Comparison of ENCODE assay signal across 12 cellular contexts in the genomic region with DNA sequence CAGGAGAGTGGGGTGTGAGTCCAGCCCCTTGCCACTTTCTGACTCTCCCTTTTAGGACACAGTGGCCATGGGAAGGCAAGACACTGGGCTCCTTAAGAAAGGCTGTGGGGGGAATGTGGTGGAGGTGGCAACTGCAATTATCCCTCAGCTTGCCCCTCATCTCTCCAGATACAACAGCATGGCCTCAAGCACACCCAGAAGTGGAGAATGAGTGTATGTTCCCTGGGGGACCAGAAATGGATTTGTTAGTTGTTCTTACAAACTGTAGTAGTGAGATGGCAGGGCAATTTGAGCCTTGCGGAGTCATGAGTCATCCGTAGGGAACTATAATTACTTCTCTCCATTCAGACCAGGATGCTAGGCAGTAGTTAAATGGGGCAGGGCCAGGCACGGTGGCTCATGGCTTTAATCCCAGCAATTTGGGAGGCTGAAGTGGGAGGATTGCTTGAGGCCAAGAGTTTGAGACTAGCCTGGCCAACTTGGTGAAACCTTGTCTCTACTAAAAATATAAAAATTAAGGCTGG. TPM values are rescaled to one million over a fixed set of nuclear protein-coding genes. Genes with fewer than 3 reads are reported as not detected.
A peak's percentile ranks its signal among the peaks of the same experiment; 100 is the strongest.
DNase-seq lines count a peak whose midpoint lies in the region; ATAC-seq and TF ChIP-seq lines count a peak whose summit lies in the region.
"Had no signal": no experiment of that assay in that cellular context is flagged by ENCODE, and none has a peak within 500 bp of the region (broad histone marks: within the 10 kb centered on the region; RNA-seq: fewer than 3 reads in every experiment).

No MANE protein-coding gene starts in this region.

- H3K4me3 Mint-ChIP-seq in endodermal cell: no peak overlapping the region
- H3K4me3 Mint-ChIP-seq: central memory CD8-positive, alpha-beta T cell had no signal

- no peak for TF ChIP-seq RAD21 in HCT116 (IDR thresholded peaks at IDR 0.05; ENCODE audit: low read depth)

- H3K4me3 ChIP-seq in HCT116 (replicated peaks in 1 of 2; ENCODE audit: low read depth in 1 of 2, low read length in 2 of 2): peak overlapping the region in 1 of 2 experiments; percentile 37; a peak in 2 of 4 replicates
- H3K4me3 ChIP-seq in endodermal cell (ENCODE audit: low read length): no peak overlapping the region

- H3K27me3 ChIP-seq in HCT116 (ENCODE audit: insufficient read depth, low read length): no peaks in the 10 kb centered on the region
- no peaks in the 10 kb centered on the region for H3K27me3 ChIP-seq in endodermal cell (ENCODE audit: control insufficient read depth, insufficient read depth, low read length, poor library complexity, severe bottlenecking)

- H3K27me3 Mint-ChIP-seq in endodermal cell (ENCODE audit: insufficient read depth): no peaks in the 10 kb centered on the region
- H3K27me3 Mint-ChIP-seq: central memory CD8-positive, alpha-beta T cell had no signal

- DNase-seq in AG08395 (ENCODE audit: low spot score) (peak; percentile 90), HCT116 (ENCODE audit: low read depth, low spot score) (peak; percentile 64), RKO (ENCODE audit: low spot score) (peak; percentile 75), fibroblast of the conjunctiva (ENCODE audit: low read depth) (peak; percentile 76), endodermal cell (no peak), NCI-H1694 treated with DMSO at 0.1 percent for 48 hours (lab: John Stamatoyannopoulos, UW) (no peak), NOMO-1 treated with dmso at 0.1 percent for 144 hours (lab: John Stamatoyannopoulos, UW; ENCODE audit: unreplicated experiment) (no peak)
- DNase-seq: stimulated activated CD4-positive, alpha-beta T cell treated with anti-CD3 and anti-CD28 coated beads, Interleukin-4, amount 100 ng/mL, for 1 hour; WERI-Rb-1 had no signal

- CTCF ChIA-PET in HCT116 (lab: Charles Lee): interaction anchor here (0.7 kb wide), 1 partner anchor 28 kb away, joined by 3 read pairs; no protein-coding TSS in a partner anchor

- RAD21 ChIA-PET in HCT116 (lab: Charles Lee; ENCODE audit: low non-redundant PET in 1 of 2, low total read pairs in 2 of 2, uncharacterized antibody in 2 of 2, unreplicated experiment in 2 of 2): no interaction called here

- peaks cover 34% of the 10 kb centered on the region for H3K4me1 Mint-ChIP-seq in endodermal cell
- H3K4me1 Mint-ChIP-seq: central memory CD8-positive, alpha-beta T cell had no signal

- no peaks in the 10 kb centered on the region for H3K9me2 ChIP-seq in HCT116 (ENCODE audit: insufficient read depth)

- no peak overlapping the region for H3K27ac Mint-ChIP-seq in endodermal cell

- TF ChIP-seq CTCF in HCT116 (IDR thresholded peaks at IDR 0.05 in 2 of 3, conservative IDR thresholded peaks at IDR 0.05 in 1 of 3; ENCODE audit: borderline replicate concordance in 1 of 3, insufficient read depth in 1 of 3, low read depth in 2 of 3, low read length in 2 of 3) (no peak), endodermal cell (conservative IDR thresholded peaks at IDR 0.05) (no peak)

- POLR2A ChIA-PET in HCT116 (lab: Charles Lee): no interaction called here

- intact Hi-C loops in HCT116 (cut with micrococcal nuclease): no loop called here

- TF ChIP-seq POLR2A in HCT116 (IDR thresholded peaks at IDR 0.05; ENCODE audit: borderline replicate concordance, extremely low read depth, insufficient read depth, insufficient read length): no peak

- H3K79me2 ChIP-seq in HCT116 (ENCODE audit: insufficient read depth, low read length): no peaks in the 10 kb centered on the region

- 0 out of 2 replicates have a peak overlapping the region, but pooled peaks have one; percentile 16 for H3K9ac ChIP-seq in HCT116 (ENCODE audit: low read length)
- H3K9ac ChIP-seq in endodermal cell (ENCODE audit: extremely low read depth, low read length, poor library complexity, severe bottlenecking): no peak overlapping the region

- H3K4me2 ChIP-seq in HCT116 (ENCODE audit: low read length): peak overlapping the region; percentile 80

- H3K9me3 Mint-ChIP-seq in endodermal cell: no peaks in the 10 kb centered on the region
- H3K9me3 Mint-ChIP-seq: central memory CD8-positive, alpha-beta T cell had no signal

- peak overlapping the region; percentile 23; the same call in 1 of the 2 replicates for H3K27ac ChIP-seq in HCT116 (ENCODE audit: low read depth, low read length)
- no peak overlapping the region for H3K27ac ChIP-seq in endodermal cell (ENCODE audit: low read depth, low read length)
- H3K27ac ChIP-seq: WERI-Rb-1 had no signal

- H3K9me3 ChIP-seq in HCT116 (ENCODE audit: control insufficient read depth in 1 of 2, insufficient read depth in 1 of 2, low read depth in 1 of 2, low read length in 2 of 2): no peaks in the 10 kb centered on the region
- H3K9me3 ChIP-seq in endodermal cell (ENCODE audit: control insufficient read depth, low read length): no peaks in the 10 kb centered on the region

- H4K20me1 ChIP-seq in HCT116 (ENCODE audit: insufficient read depth): no peaks in the 10 kb centered on the region

- no peaks in the 10 kb centered on the region for H3K36me3 Mint-ChIP-seq in endodermal cell (ENCODE audit: low read depth)

- peaks cover 36 to 55% of the 10 kb centered on the region in 2 experiments for H3K4me1 ChIP-seq in HCT116 (ENCODE audit: control insufficient read depth in 1 of 2, insufficient read depth in 2 of 2, low read length in 2 of 2)
- peaks cover 8% of the 10 kb centered on the region for H3K4me1 ChIP-seq in endodermal cell (ENCODE audit: control insufficient read depth, insufficient read depth, low read length)

- WGBS in endodermal cell (ENCODE audit: insufficient coverage in 1 of 2, insufficient read length in 1 of 2), 2 experiments: 91% methylated on average over 3 of the region's 3 CpGs; no CpG with 5 or more reads in 1 of the 2 experiments

- BruUV-seq in HCT116 (replicated peaks; lab: Mats Ljungman, UMichigan): no TSS peak

- H3K36me3 ChIP-seq in HCT116 (ENCODE audit: control insufficient read depth in 1 of 2, insufficient read depth in 2 of 2, low read length in 2 of 2): no peaks in the 10 kb centered on the region
- H3K36me3 ChIP-seq in endodermal cell (ENCODE audit: control insufficient read depth, insufficient read depth, low read length): no peaks in the 10 kb centered on the region
- H3K36me3 ChIP-seq: WERI-Rb-1 had no signal

- peak overlapping the region; percentile 68 for H2AFZ ChIP-seq in HCT116 (ENCODE audit: low read depth, low read length, poor library complexity, severe bottlenecking)

- ATAC-seq in HCT116 (peak; percentile 90), HG02571 (IDR thresholded peaks at IDR 0.05; ENCODE audit: unreplicated experiment) (no peak)
- ATAC-seq: left lobe of liver had no signal

TF ChIP-seq in HCT116, 20 proteins besides CTCF, POLR2A, EP300 and RAD21:
- TF ChIP-seq YY1 (IDR thresholded peaks at IDR 0.05; ENCODE audit: extremely low read depth, insufficient replicate concordance, low read depth, low read length): no peak
- peak; percentile 52; the same call in 1 of the 2 replicates for TF ChIP-seq SP1 (IDR thresholded peaks at IDR 0.05; ENCODE audit: low read depth)
- TF ChIP-seq JUND (IDR thresholded peaks at IDR 0.05): peak; percentile 76
- TF ChIP-seq FOSL1 (IDR thresholded peaks at IDR 0.05; ENCODE audit: low read depth): peak; percentile 79
- TF ChIP-seq CEBPB (IDR thresholded peaks at IDR 0.05; ENCODE audit: low read depth): no peak
- peak; percentile 76; the same call in 1 of the 2 replicates for TF ChIP-seq CBX3 (IDR thresholded peaks at IDR 0.05; ENCODE audit: low read depth)
- no peak for TF ChIP-seq ZNF274 (IDR thresholded peaks at IDR 0.05; ENCODE audit: low read depth, low read length)
- TF ChIP-seq, protein P1, sequence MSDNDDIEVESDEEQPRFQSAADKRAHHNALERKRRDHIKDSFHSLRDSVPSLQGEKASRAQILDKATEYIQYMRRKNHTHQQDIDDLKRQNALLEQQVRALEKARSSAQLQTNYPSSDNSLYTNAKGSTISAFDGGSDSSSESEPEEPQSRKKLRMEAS (IDR thresholded peaks at IDR 0.05): peak; percentile 51; the same call in 1 of the 2 replicates
TF ChIP-seq in HCT116: peak in this region for 5.

RNA-seq across cellular contexts. Expression of a gene that starts 25.6 kb away (rescaled TPM):
- total RNA-seq in HCT116 (2021; ENCODE audit: unreplicated experiment) (0.32 TPM), endodermal cell (under 1 TPM in 1 of 2 donors, not detected in 1; 0.37 TPM)
- polyA plus RNA-seq in HCT116 (2012): 0.09 TPM in 1 of 2 replicates, not detected in the other
- polyA plus RNA-seq in endodermal cell (2013, experiment 1 of 2): not detected
- not detected for polyA plus RNA-seq in endodermal cell (2013, experiment 2 of 2)
- total RNA-seq: left lobe of liver had no signal

RNA-seq across cellular contexts. Expression of a gene that starts 41.1 kb away (rescaled TPM):
- 11.3 TPM for total RNA-seq in HCT116 (2021; ENCODE audit: unreplicated experiment)
- 12.1 and 13.5 TPM in 2 replicates for polyA plus RNA-seq in HCT116 (2012)
- 1 to 10 TPM; 5.9 to 8.1 TPM for total RNA-seq in endodermal cell
- 6.7 TPM for polyA plus RNA-seq in endodermal cell (2013, experiment 1 of 2)
- 7.5 TPM for polyA plus RNA-seq in endodermal cell (2013, experiment 2 of 2)

RNA-seq across cellular contexts. Expression of a gene that starts 59.9 kb away (rescaled TPM):
- total RNA-seq in HCT116 (2021; ENCODE audit: unreplicated experiment): 1.2 TPM
- polyA plus RNA-seq in HCT116 (2012): 0.74 and 0.82 TPM in 2 replicates
- total RNA-seq in endodermal cell: 1 to 10 TPM; 1.0 to 1.5 TPM
- 0.57 TPM for polyA plus RNA-seq in endodermal cell (2013, experiment 1 of 2)
- not detected for polyA plus RNA-seq in endodermal cell (2013, experiment 2 of 2)

Comparison
In these comparisons a context has a peak if more than half of its experiments do, and no peak if none do; other contexts are left out.
1. DNase-seq: peak in AG08395 (single experiment), HCT116 (single experiment), RKO (single experiment) and fibroblast of the conjunctiva (single experiment); none in endodermal cell (single experiment), NCI-H1694 treated with DMSO at 0.1 percent for 48 hours (single experiment) and NOMO-1 treated with dmso at 0.1 percent for 144 hours (single experiment).